ENCODE assay signal across 1 cellular context in genomic region chr3:33113772-33114621, GRCh38.
TF ChIP-seq lines count a peak whose summit lies in the region.

TSS of gene CRTAP (plus strand) at chr3:33114014. CDS start at chr3:33114078, 64 bp downstream.

TF ChIP-seq in HepG2, 621 proteins besides CTCF, POLR2A, EP300 and RAD21 (continued from another document and continues in another):
- TF ChIP-seq ZNF407 (CRISPR knock-in tag; IDR thresholded peaks at IDR 0.05; ENCODE audit: not compliant biosample characterization) (no peak), CBFB (CRISPR knock-in tag; IDR thresholded peaks at IDR 0.05) (peak; percentile 34; the same call in 1 of the 2 replicates), NFYB (CRISPR knock-in tag; IDR thresholded peaks at IDR 0.05) (no peak; the same call in 1 of the 2 replicates), ZFAT (CRISPR knock-in tag; conservative IDR thresholded peaks at IDR 0.05) (no peak), NFKB2 (CRISPR knock-in tag; IDR thresholded peaks at IDR 0.05; ENCODE audit: borderline replicate concordance) (no peak), KAT2B (IDR thresholded peaks at IDR 0.05; ENCODE audit: borderline replicate concordance, low read depth, low read length) (no peak), RBM39 (IDR thresholded peaks at IDR 0.05; ENCODE audit: low read depth, low read length, poor library complexity, severe bottlenecking) (no peak), ZNF572 (CRISPR knock-in tag; IDR thresholded peaks at IDR 0.05) (no peak), ZNF296 (CRISPR knock-in tag; conservative IDR thresholded peaks at IDR 0.05) (0 out of 2 replicates have a peak, but pooled peaks have one; percentile 49), CCAR2 (optimal IDR thresholded peaks at IDR 0.05; ENCODE audit: low read depth, low read length) (no peak), ZNF614 (CRISPR knock-in tag; IDR thresholded peaks at IDR 0.05; ENCODE audit: borderline replicate concordance) (peak; percentile 37; the same call in 1 of the 2 replicates), SKI (IDR thresholded peaks at IDR 0.05; ENCODE audit: partially characterized antibody) (no peak), ZNF503 (CRISPR knock-in tag; IDR thresholded peaks at IDR 0.05) (no peak), ZNF543 (CRISPR knock-in tag; IDR thresholded peaks at IDR 0.05) (peak; percentile 71; the same call in 1 of the 2 replicates), CBX2 (IDR thresholded peaks at IDR 0.05; ENCODE audit: low read depth, low read length) (no peak), CBX2 (CRISPR knock-in tag; IDR thresholded peaks at IDR 0.05; ENCODE audit: low read depth) (no peak), ZHX1 (CRISPR knock-in tag; IDR thresholded peaks at IDR 0.05; ENCODE audit: low read depth) (peak; percentile 51; the same call in 1 of the 2 replicates), HDAC6 (IDR thresholded peaks at IDR 0.05; ENCODE audit: low read depth, low read length) (no peak), ZNF20 (CRISPR knock-in tag; IDR thresholded peaks at IDR 0.05) (no peak), ZNF678 (CRISPR knock-in tag; IDR thresholded peaks at IDR 0.05) (no peak), TMF1 (CRISPR knock-in tag; IDR thresholded peaks at IDR 0.05; ENCODE audit: low read depth) (no peak; the same call in 1 of the 2 replicates), ZNF44 (CRISPR knock-in tag; IDR thresholded peaks at IDR 0.05) (no peak), MED8 (CRISPR knock-in tag; IDR thresholded peaks at IDR 0.05; ENCODE audit: insufficient replicate concordance) (no peak), ZNF530 (CRISPR knock-in tag; IDR thresholded peaks at IDR 0.05; ENCODE audit: low read depth) (0 out of 2 replicates have a peak, but pooled peaks have one; percentile 42), ZKSCAN5 (CRISPR knock-in tag; IDR thresholded peaks at IDR 0.05) (no peak), GPN1 (CRISPR knock-in tag; IDR thresholded peaks at IDR 0.05; ENCODE audit: borderline replicate concordance) (no peak), PRDM10 (CRISPR knock-in tag; IDR thresholded peaks at IDR 0.05; ENCODE audit: low read depth) (no peak), TERF1 (CRISPR knock-in tag; IDR thresholded peaks at IDR 0.05) (no peak), ZNF589 (CRISPR knock-in tag; conservative IDR thresholded peaks at IDR 0.05) (no peak), FLYWCH1 (CRISPR knock-in tag; IDR thresholded peaks at IDR 0.05) (peak; percentile 81; the same call in 1 of the 2 replicates), CENPX (CRISPR knock-in tag; IDR thresholded peaks at IDR 0.05) (no peak), KLF13 (CRISPR knock-in tag; IDR thresholded peaks at IDR 0.05) (no peak), HIC2 (CRISPR knock-in tag; IDR thresholded peaks at IDR 0.05; ENCODE audit: low read depth) (peak; percentile 52; the same call in 1 of the 2 replicates), MAX (IDR thresholded peaks at IDR 0.05) (peak; percentile 82), EED (CRISPR knock-in tag; IDR thresholded peaks at IDR 0.05) (no peak; the same call in 1 of the 2 replicates), ZNF512 (CRISPR knock-in tag; IDR thresholded peaks at IDR 0.05) (no peak), BHLHE40 (IDR thresholded peaks at IDR 0.05; ENCODE audit: low read length) (no peak), DDIT3 (CRISPR knock-in tag; IDR thresholded peaks at IDR 0.05) (no peak), KLF16 (CRISPR knock-in tag; IDR thresholded peaks at IDR 0.05) (no peak), FOXJ3 (CRISPR knock-in tag; IDR thresholded peaks at IDR 0.05; ENCODE audit: borderline replicate concordance) (no peak)
